In the genomic region with DNA sequence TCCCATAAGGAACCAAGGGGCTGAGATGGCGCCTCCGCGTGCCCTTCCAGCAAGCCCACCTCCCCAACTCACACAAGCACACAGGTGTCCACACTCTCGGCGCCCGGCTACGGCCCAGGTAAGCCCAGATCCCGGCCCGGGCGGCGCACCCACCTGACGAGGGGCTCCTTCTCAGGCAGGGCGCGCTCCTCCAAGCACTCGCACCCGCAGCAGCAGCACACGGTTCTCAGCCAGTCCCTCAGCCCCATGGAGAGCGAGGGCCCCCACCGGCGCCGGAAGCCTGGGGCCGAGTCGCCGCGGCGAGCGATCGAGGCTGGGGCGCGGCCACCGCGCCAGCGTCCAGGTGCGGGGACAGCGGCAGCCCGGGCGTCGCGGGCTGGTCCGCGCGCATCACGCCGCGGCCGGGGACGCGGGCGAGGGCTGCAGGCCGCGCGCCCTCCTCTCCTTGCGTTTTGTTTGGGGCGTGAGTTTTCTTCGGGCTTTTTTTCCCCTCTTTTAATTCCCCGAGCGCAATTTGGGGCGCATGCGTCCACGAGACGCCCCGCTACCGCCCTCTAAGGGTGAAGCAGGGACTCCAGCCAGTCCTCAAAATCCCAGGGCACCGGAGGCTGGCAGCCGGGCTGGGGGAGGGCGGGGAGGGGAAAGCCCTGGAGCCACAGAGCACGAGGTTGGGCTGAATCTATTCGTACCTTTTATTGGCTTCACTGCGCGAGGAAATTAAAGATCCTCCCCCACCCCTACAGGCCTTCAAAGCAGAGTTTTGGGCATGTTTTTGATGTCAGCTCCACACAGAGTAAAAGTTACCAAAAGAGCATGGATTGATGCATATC, we compare ENCODE assay signal across 8 cellular contexts. TPM values are rescaled to one million over a fixed set of nuclear protein-coding genes. Genes with fewer than 3 reads are reported as not detected.
DNase-seq lines count a peak whose midpoint lies in the region; ATAC-seq and TF ChIP-seq lines count a peak whose summit lies in the region.

A gene with protein sequence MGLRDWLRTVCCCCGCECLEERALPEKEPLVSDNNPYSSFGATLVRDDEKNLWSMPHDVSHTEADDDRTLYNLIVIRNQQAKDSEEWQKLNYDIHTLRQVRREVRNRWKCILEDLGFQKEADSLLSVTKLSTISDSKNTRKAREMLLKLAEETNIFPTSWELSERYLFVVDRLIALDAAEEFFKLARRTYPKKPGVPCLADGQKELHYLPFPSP (minus strand): TSS at position 472 of the 830 bp plus-strand sequence. CDS start 224 bp downstream, at position 248.

- peak; percentile 73 for ATAC-seq in activated CD8-positive, alpha-beta memory T cell treated with anti-CD3 and anti-CD28 coated beads, Interleukin-2, amount 10 ng/mL, durations not matched to agents 7 days and 5 days

- no peaks in the 10 kb centered on the region for H3K27me3 Mint-ChIP-seq in activated CD8-positive, alpha-beta memory T cell treated with anti-CD3 and anti-CD28 coated beads, Interleukin-2, amount 10 ng/mL, durations not matched to agents 7 days and 5 days
- H3K27me3 Mint-ChIP-seq in endothelial cell (ENCODE audit: unreplicated experiment) = peaks cover 5% of the 10 kb centered on the region

- CTCF ChIA-PET in activated CD8-positive, alpha-beta memory T cell treated with anti-CD3 and anti-CD28 coated beads, Interleukin-2, amount 10 ng/mL, durations not matched to agents 7 days and 5 days (lab: Charles Lee) = interaction anchor here (0.7 to 3.6 kb wide), 11 partner anchors 9 to 72 kb away, joined by 3 to 20 read pairs (median 4); no protein-coding TSS in a partner anchor

- peaks cover 7% of the 10 kb centered on the region for H3K36me3 Mint-ChIP-seq in activated CD8-positive, alpha-beta memory T cell treated with anti-CD3 and anti-CD28 coated beads, Interleukin-2, amount 10 ng/mL, durations not matched to agents 7 days and 5 days
- H3K36me3 Mint-ChIP-seq in endothelial cell (ENCODE audit: low read depth, unreplicated experiment) = peaks cover 2% of the 10 kb centered on the region

- peak within 1 kb of the TSS; percentile 90 for H3K4me3 Mint-ChIP-seq in activated CD8-positive, alpha-beta memory T cell treated with anti-CD3 and anti-CD28 coated beads, Interleukin-2, amount 10 ng/mL, durations not matched to agents 7 days and 5 days
- peak within 1 kb of the TSS; percentile 93 for H3K4me3 Mint-ChIP-seq in endothelial cell (ENCODE audit: unreplicated experiment)

- H3K9me3 Mint-ChIP-seq in activated CD8-positive, alpha-beta memory T cell treated with anti-CD3 and anti-CD28 coated beads, Interleukin-2, amount 10 ng/mL, durations not matched to agents 7 days and 5 days (ENCODE audit: low read depth) = no peaks in the 10 kb centered on the region
- no peaks in the 10 kb centered on the region for H3K9me3 Mint-ChIP-seq in endothelial cell (ENCODE audit: unreplicated experiment)

- TF ChIP-seq CTCF in GM20000 (IDR thresholded peaks at IDR 0.05; ENCODE audit: extremely low read depth, missing control alignments) (peak; percentile 85), endothelial cell (IDR thresholded peaks at IDR 0.05; ENCODE audit: unreplicated experiment) (peak; percentile 64)

- H3K27ac Mint-ChIP-seq in activated CD8-positive, alpha-beta memory T cell treated with anti-CD3 and anti-CD28 coated beads, Interleukin-2, amount 10 ng/mL, durations not matched to agents 7 days and 5 days = peak within 1 kb of the TSS; percentile 69
- peak within 1 kb of the TSS; percentile 65 for H3K27ac Mint-ChIP-seq in endothelial cell (ENCODE audit: unreplicated experiment)

- peak; percentile 95 for DNase-seq in COLO829 (ENCODE audit: low spot score)
- peak; percentile 93 for DNase-seq in GM20000 (ENCODE audit: low spot score)
- peak; percentile 45 for DNase-seq in HS-27A (ENCODE audit: low read depth)
- DNase-seq in NOMO-1 treated with DMSO at 0.1 percent for 48 hours (lab: John Stamatoyannopoulos, UW; ENCODE audit: unreplicated experiment) = peak; percentile 55
- peak; percentile 91 for DNase-seq in activated CD8-positive, alpha-beta memory T cell treated with anti-CD3 and anti-CD28 coated beads, Interleukin-2, amount 10 ng/mL, durations not matched to agents 7 days and 5 days
- peak; percentile 91 for DNase-seq in endothelial cell (ENCODE audit: low spot score)
- DNase-seq in midbrain (lab: John Stamatoyannopoulos, UW) = peak; percentile 82
- DNase-seq in stimulated activated CD8-positive, alpha-beta memory T cell treated with anti-CD3 and anti-CD28 coated beads, Interleukin-15, amount 100 ng/mL, for 4 hours (ENCODE audit: low read depth in 2 of 2) = peak; percentile 64 to 75

- H3K4me1 Mint-ChIP-seq in activated CD8-positive, alpha-beta memory T cell treated with anti-CD3 and anti-CD28 coated beads, Interleukin-2, amount 10 ng/mL, durations not matched to agents 7 days and 5 days = peaks cover 66% of the 10 kb centered on the region
- H3K4me1 Mint-ChIP-seq in endothelial cell (ENCODE audit: unreplicated experiment) = peaks cover 25% of the 10 kb centered on the region

RNA-seq across cellular contexts. Expression of the gene that starts here (rescaled TPM):
- 10 to 100 TPM; 16.2 to 26.7 TPM for total RNA-seq in activated CD8-positive, alpha-beta memory T cell treated with anti-CD3 and anti-CD28 coated beads, Interleukin-2, amount 10 ng/mL, durations not matched to agents 7 days and 5 days
- total RNA-seq in endothelial cell (ENCODE audit: unreplicated experiment) = 26.1 TPM

Comparison
In these comparisons a context has a peak if more than half of its experiments do, and no peak if none do; other contexts are left out.
1. Peak in every context shown above with its lines: DNase-seq and ATAC-seq.
2. DNase-seq: peak in every context shown above with its lines; median percentile 95 in COLO829; 93 in GM20000; 91 in activated CD8-positive, alpha-beta memory T cell treated with anti-CD3 and anti-CD28 coated beads, Interleukin-2, amount 10 ng/mL, durations not matched to agents 7 days and 5 days; 91 in endothelial cell; 82 in midbrain; 70 in stimulated activated CD8-positive, alpha-beta memory T cell treated with anti-CD3 and anti-CD28 coated beads, Interleukin-15, amount 100 ng/mL, for 4 hours; 55 in NOMO-1 treated with DMSO at 0.1 percent for 48 hours; 45 in HS-27A.